9 cellular contexts compared by ENCODE assay signal in the genomic region with DNA sequence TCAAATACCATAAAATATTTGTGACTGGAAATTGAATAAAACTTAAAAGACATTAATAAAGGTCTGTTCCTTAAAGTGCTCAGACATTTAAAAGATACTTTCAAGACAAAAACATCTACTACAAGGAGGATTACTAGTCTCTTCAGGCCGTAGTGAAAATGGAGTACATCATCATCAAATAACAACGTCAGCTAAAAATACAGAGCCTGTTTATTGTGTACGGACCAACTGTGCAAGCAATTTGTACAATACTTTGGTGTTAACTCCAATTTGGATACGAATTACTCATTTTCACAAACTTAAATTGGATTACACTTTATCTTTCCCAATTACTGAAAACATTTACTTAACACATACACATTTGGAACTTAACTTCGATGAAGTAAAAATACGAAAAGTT. TPM values are rescaled to one million over a fixed set of nuclear protein-coding genes. Genes with fewer than 3 reads are reported as not detected.
DNase-seq lines count a peak whose midpoint lies in the region; ATAC-seq and TF ChIP-seq lines count a peak whose summit lies in the region.
"Had no signal": no experiment of that assay in that cellular context is flagged by ENCODE, and none has a peak within 500 bp of the region (broad histone marks: within the 10 kb centered on the region; RNA-seq: fewer than 3 reads in every experiment).

No MANE protein-coding gene starts in this region.

- H3K4me1 ChIP-seq in body of pancreas (peaks cover 13% of the 10 kb centered on the region), liver (ENCODE audit: control insufficient read depth in 4 of 4, insufficient read depth in 4 of 4, low read length in 3 of 4) (peaks cover 7 to 28% (median 18%) of the 10 kb centered on the region in 4 donors), transverse colon (peaks cover 0 to 30% (median 15%) of the 10 kb centered on the region in 4 donors)

- in situ Hi-C loops in transverse colon (cut with MboI; ENCODE audit: low pct_ligation_motif_present in 1 of 4, low pct_unique_long_range_greater_than_20kb in 1 of 4, low sequenced_read_pairs in 3 of 4), result no loop called here

- H3K4me3 ChIP-seq in body of pancreas, result peak overlapping the region in 1 of 2 donors; percentile 78
- H3K4me3 ChIP-seq in liver (ENCODE audit: low read depth in 1 of 3, low read length in 3 of 3), result peak overlapping the region; percentile 86 to 95 (median 94)
- H3K4me3 ChIP-seq in transverse colon, result peak overlapping the region in 3 of 4 donors; percentile 70 to 94 (median 73)

- no peak for DNase-seq in activated naive CD4-positive, alpha-beta T cell treated with anti-CD3 and anti-CD28 coated beads for 36 hours
- no peak for DNase-seq in activated naive CD4-positive, alpha-beta T cell (lab: John Stamatoyannopoulos, UW)
- DNase-seq in body of pancreas, result no peak
- no peak for DNase-seq in transverse colon
- no peak for DNase-seq in nucleus accumbens (lab: John Stamatoyannopoulos, UW)
- no peak for DNase-seq in NK-92 (lab: John Stamatoyannopoulos, UW; ENCODE audit: unreplicated experiment)
- no peak for DNase-seq in CD14-positive monocyte (ENCODE audit: low spot score)
- DNase-seq: DMS153 had no signal

- 7 to 13% methylated on average over 6 of the region's 6 CpGs for WGBS in body of pancreas, 2 donors
- 16% methylated on average over 6 of the region's 6 CpGs for WGBS in liver
- 8 to 20% methylated on average over 6 of the region's 6 CpGs for WGBS in transverse colon (ENCODE audit: low coverage in 1 of 2), 2 donors

- TF ChIP-seq POLR2A in body of pancreas (IDR thresholded peaks at IDR 0.05) (no peak), transverse colon (IDR thresholded peaks at IDR 0.05) (no peak)

- no peaks in the 10 kb centered on the region for H3K9me3 ChIP-seq in body of pancreas
- H3K9me3 ChIP-seq in liver (ENCODE audit: control insufficient read depth in 4 of 4, low read length in 3 of 4), result no peaks in the 10 kb centered on the region
- no peaks in the 10 kb centered on the region for H3K9me3 ChIP-seq in transverse colon

- H3K27me3 Mint-ChIP-seq in activated naive CD4-positive, alpha-beta T cell treated with anti-CD3 and anti-CD28 coated beads for 36 hours (ENCODE audit: low read depth), result peaks cover 39% of the 10 kb centered on the region
- peaks cover 30 to 50% (median 35%) of the 10 kb centered on the region in 3 donors for H3K27me3 Mint-ChIP-seq in CD14-positive monocyte (ENCODE audit: low read depth in 3 of 3)

- peaks cover 13% of the 10 kb centered on the region for H3K4me1 Mint-ChIP-seq in activated naive CD4-positive, alpha-beta T cell treated with anti-CD3 and anti-CD28 coated beads for 36 hours (ENCODE audit: low read depth)
- H3K4me1 Mint-ChIP-seq in CD14-positive monocyte, result peaks cover 14% of the 10 kb centered on the region

- no peak for TF ChIP-seq EP300 in transverse colon (IDR thresholded peaks at IDR 0.05; ENCODE audit: low read depth)

- no peak for TF ChIP-seq CTCF in body of pancreas (IDR thresholded peaks at IDR 0.05)
- no peak for TF ChIP-seq CTCF in liver (IDR thresholded peaks at IDR 0.05; ENCODE audit: low read depth, low read length, missing input control)
- TF ChIP-seq CTCF in transverse colon (IDR thresholded peaks at IDR 0.05), result no peak
- TF ChIP-seq CTCF in CD14-positive monocyte (IDR thresholded peaks at IDR 0.05), result no peak

- no peak overlapping the region for H3K27ac Mint-ChIP-seq in activated naive CD4-positive, alpha-beta T cell treated with anti-CD3 and anti-CD28 coated beads for 36 hours
- no peak overlapping the region for H3K27ac Mint-ChIP-seq in CD14-positive monocyte

- peak overlapping the region; percentile 82 to 88 for H3K9ac ChIP-seq in liver (ENCODE audit: low read depth in 1 of 2, low read length in 2 of 2)

- H3K27me3 ChIP-seq in body of pancreas (no peaks in the 10 kb centered on the region), liver (ENCODE audit: control insufficient read depth in 4 of 4, insufficient read depth in 4 of 4, low read length in 3 of 4) (no peaks in the 10 kb centered on the region), transverse colon (no peaks in the 10 kb centered on the region)

- H3K4me3 Mint-ChIP-seq in activated naive CD4-positive, alpha-beta T cell treated with anti-CD3 and anti-CD28 coated beads for 36 hours, result peak overlapping the region; percentile 88
- H3K4me3 Mint-ChIP-seq in CD14-positive monocyte, result peak overlapping the region in 1 of 2 donors; percentile 95

- CTCF ChIA-PET in activated naive CD4-positive, alpha-beta T cell treated with anti-CD3 and anti-CD28 coated beads for 36 hours (lab: Charles Lee), result no interaction called here

- ATAC-seq in body of pancreas, result no peak

- H3K36me3 Mint-ChIP-seq in activated naive CD4-positive, alpha-beta T cell treated with anti-CD3 and anti-CD28 coated beads for 36 hours (ENCODE audit: low read depth), result no peaks in the 10 kb centered on the region
- H3K36me3 Mint-ChIP-seq in CD14-positive monocyte, result peaks cover 0 to 6% of the 10 kb centered on the region in 2 donors

- H3K36me3 ChIP-seq in body of pancreas (replicated peaks in 1 of 2; ENCODE audit: insufficient read depth in 1 of 2, low read depth in 2 of 2) (no peaks in the 10 kb centered on the region), liver (ENCODE audit: control insufficient read depth in 4 of 4, insufficient read depth in 3 of 4, low read depth in 1 of 4, low read length in 3 of 4) (no peaks in the 10 kb centered on the region), transverse colon (no peaks in the 10 kb centered on the region)

- no peaks in the 10 kb centered on the region for H3K9me3 Mint-ChIP-seq in activated naive CD4-positive, alpha-beta T cell treated with anti-CD3 and anti-CD28 coated beads for 36 hours
- peaks cover 0 to 2% (median 0%) of the 10 kb centered on the region in 7 donors for H3K9me3 Mint-ChIP-seq in CD14-positive monocyte

- intact Hi-C loops in activated naive CD4-positive, alpha-beta T cell treated with anti-CD3 and anti-CD28 coated beads for 36 hours (cut with micrococcal nuclease), result loop anchor here (1.0 kb wide), 2 partner anchors 8 to 522 kb away; partner anchors contain the start of gene ENPP4
- intact Hi-C loops in body of pancreas (cut with DNase I) (no loop called here), transverse colon (cut with DNase I; ENCODE audit: low total_unique reads) (no loop called here), CD14-positive monocyte (cut with micrococcal nuclease) (loop anchor here in 1 of 2 donors (1.0 kb wide), 1 partner anchor 10 kb away; no protein-coding TSS in a partner anchor)

- TF ChIP-seq RAD21 in liver (IDR thresholded peaks at IDR 0.05), result no peak

- H3K27ac ChIP-seq in body of pancreas (peak overlapping the region; percentile 37 to 86 (median 76)), liver (ENCODE audit: low read depth in 1 of 2, low read length in 2 of 2) (peak overlapping the region; percentile 70 to 83), transverse colon (peak overlapping the region; percentile 80 to 90 (median 84))

TF ChIP-seq in liver, 16 proteins besides CTCF, POLR2A, EP300 and RAD21 (continues in another document):
- TF ChIP-seq HNF4G (IDR thresholded peaks at IDR 0.05) (no peak), RXRA (IDR thresholded peaks at IDR 0.05) (no peak), NR2F2 (IDR thresholded peaks at IDR 0.05) (no peak), GABPA (IDR thresholded peaks at IDR 0.05 in 1 of 2, conservative IDR thresholded peaks at IDR 0.05 in 1 of 2) (no peak), EGR1 (IDR thresholded peaks at IDR 0.05; ENCODE audit: low read depth in 2 of 2) (no peak), YY1 (IDR thresholded peaks at IDR 0.05) (no peak), JUND (IDR thresholded peaks at IDR 0.05) (no peak), SP1 (IDR thresholded peaks at IDR 0.05) (no peak), FOXA2 (IDR thresholded peaks at IDR 0.05) (no peak)
- TF ChIP-seq, protein P1, sequence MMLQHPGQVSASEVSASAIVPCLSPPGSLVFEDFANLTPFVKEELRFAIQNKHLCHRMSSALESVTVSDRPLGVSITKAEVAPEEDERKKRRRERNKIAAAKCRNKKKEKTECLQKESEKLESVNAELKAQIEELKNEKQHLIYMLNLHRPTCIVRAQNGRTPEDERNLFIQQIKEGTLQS (IDR thresholded peaks at IDR 0.05), result no peak
- TF ChIP-seq, protein P2, sequence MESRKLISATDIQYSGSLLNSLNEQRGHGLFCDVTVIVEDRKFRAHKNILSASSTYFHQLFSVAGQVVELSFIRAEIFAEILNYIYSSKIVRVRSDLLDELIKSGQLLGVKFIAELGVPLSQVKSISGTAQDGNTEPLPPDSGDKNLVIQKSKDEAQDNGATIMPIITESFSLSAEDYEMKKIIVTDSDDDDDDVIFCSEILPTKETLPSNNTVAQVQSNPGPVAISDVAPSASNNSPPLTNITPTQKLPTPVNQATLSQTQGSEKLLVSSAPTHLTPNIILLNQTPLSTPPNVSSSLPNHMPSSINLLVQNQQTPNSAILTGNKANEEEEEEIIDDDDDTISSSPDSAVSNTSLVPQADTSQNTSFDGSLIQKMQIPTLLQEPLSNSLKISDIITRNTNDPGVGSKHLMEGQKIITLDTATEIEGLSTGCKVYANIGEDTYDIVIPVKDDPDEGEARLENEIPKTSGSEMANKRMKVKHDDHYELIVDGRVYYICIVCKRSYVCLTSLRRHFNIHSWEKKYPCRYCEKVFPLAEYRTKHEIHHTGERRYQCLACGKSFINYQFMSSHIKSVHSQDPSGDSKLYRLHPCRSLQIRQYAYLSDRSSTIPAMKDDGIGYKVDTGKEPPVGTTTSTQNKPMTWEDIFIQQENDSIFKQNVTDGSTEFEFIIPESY (IDR thresholded peaks at IDR 0.05), result no peak

RNA-seq across cellular contexts. Expression of gene CYP39A1, which starts 0.9 kb away (rescaled TPM):
- total RNA-seq in activated naive CD4-positive, alpha-beta T cell treated with anti-CD3 and anti-CD28 coated beads for 36 hours, result not detected
- total RNA-seq in body of pancreas (1 to 10 TPM; 6.0 to 6.3 TPM), liver (10 to 100 TPM; 10.8 to 18.3 TPM), transverse colon (10 to 100 TPM in 1 of 4 donors, 1 to 10 TPM in 2, not detected in 1; 1.6 to 10.2 (median 2.3) TPM)
- polyA plus RNA-seq in liver (10 to 100 TPM; 12.0 to 29.8 TPM), CD14-positive monocyte (not detected)

RNA-seq across cellular contexts. Expression of gene SLC25A27, which starts 1.0 kb away (rescaled TPM):
- total RNA-seq in activated naive CD4-positive, alpha-beta T cell treated with anti-CD3 and anti-CD28 coated beads for 36 hours, result 1 to 10 TPM; 1.6 to 2.0 TPM
- 10 to 100 TPM; 24.1 to 36.8 TPM for total RNA-seq in body of pancreas
- total RNA-seq in liver, result 10 to 100 TPM in 1 of 2 donors, 1 to 10 TPM in 1; 4.8 to 24.2 TPM
- polyA plus RNA-seq in liver, result 1 to 10 TPM; 2.5 to 5.0 TPM
- total RNA-seq in transverse colon, result 10 to 100 TPM in 3 of 4 donors, 1 to 10 TPM in 1; 8.7 to 27.5 (median 19.0) TPM
- polyA plus RNA-seq in CD14-positive monocyte, result under 1 TPM in 1 of 2 donors, not detected in 1; 0.34 TPM

RNA-seq across cellular contexts. Expression of gene TDRD6, which starts 35.9 kb away (rescaled TPM):
- total RNA-seq in activated naive CD4-positive, alpha-beta T cell treated with anti-CD3 and anti-CD28 coated beads for 36 hours, result not detected
- total RNA-seq in body of pancreas (under 1 TPM; 0.66 to 0.78 TPM), liver (1 to 10 TPM in 1 of 2 donors, under 1 TPM in 1; 0.09 to 2.0 TPM), transverse colon (under 1 TPM in 3 of 4 donors, not detected in 1; 0.20 to 0.48 (median 0.41) TPM)
- polyA plus RNA-seq in liver (under 1 TPM; 0.07 to 0.97 TPM), CD14-positive monocyte (under 1 TPM; 0.29 to 0.94 TPM)
